Comparison of ENCODE assay signal across 18 cellular contexts in the genomic region with DNA sequence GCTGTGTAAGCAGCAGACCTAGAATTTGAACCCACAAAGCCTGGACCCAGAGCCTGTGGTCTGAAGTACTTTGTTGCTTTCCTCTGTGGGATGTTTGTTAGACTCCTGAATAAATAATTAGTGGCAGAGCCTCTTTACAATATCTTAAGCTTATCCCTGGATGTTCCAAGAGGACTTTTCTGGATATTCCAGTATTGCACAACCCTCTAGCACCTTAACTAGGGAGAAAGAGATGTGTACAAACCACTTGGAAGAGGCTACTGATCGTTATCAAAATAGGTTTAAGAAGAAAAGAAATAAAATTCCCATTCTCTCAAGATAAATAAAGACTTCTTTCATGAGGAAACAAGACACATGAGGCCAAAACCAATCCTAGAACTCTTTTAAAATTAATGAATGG.
"Had no signal": no experiment of that assay in that cellular context is flagged by ENCODE, and none has a peak within 500 bp of the region (broad histone marks: within the 10 kb centered on the region; RNA-seq: fewer than 3 reads in every experiment).

No MANE protein-coding gene starts in this region.

- H3K27me3 ChIP-seq: adrenal gland, cardiac muscle cell, sigmoid colon had no signal

- H3K9me3 ChIP-seq: adrenal gland, sigmoid colon had no signal

- DNase-seq: activated CD4-positive, alpha-beta T cell treated with anti-CD3 and anti-CD28 coated beads, Interleukin-2, amount 10 ng/mL, durations not matched to agents 7 days and 5 days; activated CD4-positive, CD25-positive, alpha-beta regulatory T cell treated with anti-CD3 and anti-CD28 coated beads, Interleukin-2, amount 50 U/mL, for 72 hours; activated CD8-positive, alpha-beta memory T cell treated with anti-CD3 and anti-CD28 coated beads, Interleukin-2, amount 10 ng/mL, durations not matched to agents 7 days and 5 days; activated CD8-positive, alpha-beta T cell treated with anti-CD3 and anti-CD28 coated beads for 36 hours; activated effector memory CD4-positive, alpha-beta T cell treated with anti-CD3 and anti-CD28 coated beads, Interleukin-2, amount 50 U/mL, for 16 hours; activated T-cell treated with anti-CD3 and anti-CD28 coated beads for 4 hours; adrenal gland; head of caudate nucleus; hypothalamus; naive thymus-derived CD4-positive, alpha-beta T cell; occipital lobe; sigmoid colon; stimulated activated CD4-positive, alpha-beta T cell treated with anti-CD3 and anti-CD28 coated beads, Interleukin-2, amount 100 ng/mL, for 48 hours; stimulated activated CD8-positive, alpha-beta memory T cell treated with anti-CD3 and anti-CD28 coated beads, Interleukin-4, amount 100 ng/mL, for 48 hours; stimulated activated naive B cell treated with anti-CD40 and anti-IgM and Interleukin-4, amounts not matched to agents 10 μg/mL and 1 μg/mL and 100 μg/mL, for 72 hours; T-helper 1 cell; WERI-Rb-1 had no signal

- H3K4me3 ChIP-seq: adrenal gland, cardiac muscle cell, sigmoid colon had no signal

- H3K27ac ChIP-seq: adrenal gland, cardiac muscle cell, sigmoid colon, WERI-Rb-1 had no signal

- ATAC-seq: activated CD8-positive, alpha-beta memory T cell treated with anti-CD3 and anti-CD28 coated beads, Interleukin-2, amount 10 ng/mL, durations not matched to agents 7 days and 5 days; activated CD8-positive, alpha-beta T cell treated with anti-CD3 and anti-CD28 coated beads for 36 hours; naive thymus-derived CD4-positive, alpha-beta T cell; stimulated activated naive B cell treated with anti-CD40 and anti-IgM and Interleukin-4, amounts not matched to agents 10 μg/mL and 1 μg/mL and 100 μg/mL, for 72 hours had no signal

- H3K36me3 ChIP-seq: adrenal gland, cardiac muscle cell, sigmoid colon, WERI-Rb-1 had no signal

- H3K4me1 ChIP-seq: adrenal gland, sigmoid colon had no signal
